In the genomic region with DNA sequence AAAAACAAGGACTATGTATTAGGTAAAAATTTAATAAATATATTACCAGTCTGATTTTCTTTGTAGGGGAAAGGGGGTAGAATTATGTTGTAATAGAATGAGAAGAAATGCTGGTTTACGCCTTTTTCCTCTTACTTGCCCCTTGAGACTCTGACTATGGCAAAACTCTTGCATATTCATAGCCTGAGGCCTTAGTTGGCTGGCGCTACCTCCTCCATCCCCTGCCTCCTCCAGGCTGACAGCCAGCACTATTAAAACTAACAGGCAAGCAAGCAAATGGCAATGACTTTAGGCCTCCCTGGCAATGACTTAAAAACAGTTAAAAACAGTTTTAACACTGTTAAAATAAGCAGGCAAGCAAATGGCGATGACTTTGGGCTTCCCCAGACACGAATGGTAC, we compare ENCODE assay signal across 1 cellular context.
TF ChIP-seq lines count a peak whose summit lies in the region.

No MANE protein-coding gene starts in this region.

TF ChIP-seq in GM23338, 12 proteins besides CTCF, POLR2A, EP300 and RAD21:
- TF ChIP-seq STAT1 (IDR thresholded peaks at IDR 0.05; ENCODE audit: unreplicated experiment) (no peak), ZNF331 (CRISPR knock-in tag; IDR thresholded peaks at IDR 0.05; ENCODE audit: low read depth) (no peak), POLR2AphosphoS5 (IDR thresholded peaks at IDR 0.05; ENCODE audit: low read depth) (no peak), JUNB (IDR thresholded peaks at IDR 0.05; ENCODE audit: unreplicated experiment) (no peak), ZNF114 (CRISPR knock-in tag; IDR thresholded peaks at IDR 0.05) (no peak), CREB1 (CRISPR knock-in tag; IDR thresholded peaks at IDR 0.05; ENCODE audit: low read depth) (no peak), EZH2phosphoT487 (IDR thresholded peaks at IDR 0.05; ENCODE audit: unreplicated experiment) (no peak)
- TF ChIP-seq, protein P1, sequence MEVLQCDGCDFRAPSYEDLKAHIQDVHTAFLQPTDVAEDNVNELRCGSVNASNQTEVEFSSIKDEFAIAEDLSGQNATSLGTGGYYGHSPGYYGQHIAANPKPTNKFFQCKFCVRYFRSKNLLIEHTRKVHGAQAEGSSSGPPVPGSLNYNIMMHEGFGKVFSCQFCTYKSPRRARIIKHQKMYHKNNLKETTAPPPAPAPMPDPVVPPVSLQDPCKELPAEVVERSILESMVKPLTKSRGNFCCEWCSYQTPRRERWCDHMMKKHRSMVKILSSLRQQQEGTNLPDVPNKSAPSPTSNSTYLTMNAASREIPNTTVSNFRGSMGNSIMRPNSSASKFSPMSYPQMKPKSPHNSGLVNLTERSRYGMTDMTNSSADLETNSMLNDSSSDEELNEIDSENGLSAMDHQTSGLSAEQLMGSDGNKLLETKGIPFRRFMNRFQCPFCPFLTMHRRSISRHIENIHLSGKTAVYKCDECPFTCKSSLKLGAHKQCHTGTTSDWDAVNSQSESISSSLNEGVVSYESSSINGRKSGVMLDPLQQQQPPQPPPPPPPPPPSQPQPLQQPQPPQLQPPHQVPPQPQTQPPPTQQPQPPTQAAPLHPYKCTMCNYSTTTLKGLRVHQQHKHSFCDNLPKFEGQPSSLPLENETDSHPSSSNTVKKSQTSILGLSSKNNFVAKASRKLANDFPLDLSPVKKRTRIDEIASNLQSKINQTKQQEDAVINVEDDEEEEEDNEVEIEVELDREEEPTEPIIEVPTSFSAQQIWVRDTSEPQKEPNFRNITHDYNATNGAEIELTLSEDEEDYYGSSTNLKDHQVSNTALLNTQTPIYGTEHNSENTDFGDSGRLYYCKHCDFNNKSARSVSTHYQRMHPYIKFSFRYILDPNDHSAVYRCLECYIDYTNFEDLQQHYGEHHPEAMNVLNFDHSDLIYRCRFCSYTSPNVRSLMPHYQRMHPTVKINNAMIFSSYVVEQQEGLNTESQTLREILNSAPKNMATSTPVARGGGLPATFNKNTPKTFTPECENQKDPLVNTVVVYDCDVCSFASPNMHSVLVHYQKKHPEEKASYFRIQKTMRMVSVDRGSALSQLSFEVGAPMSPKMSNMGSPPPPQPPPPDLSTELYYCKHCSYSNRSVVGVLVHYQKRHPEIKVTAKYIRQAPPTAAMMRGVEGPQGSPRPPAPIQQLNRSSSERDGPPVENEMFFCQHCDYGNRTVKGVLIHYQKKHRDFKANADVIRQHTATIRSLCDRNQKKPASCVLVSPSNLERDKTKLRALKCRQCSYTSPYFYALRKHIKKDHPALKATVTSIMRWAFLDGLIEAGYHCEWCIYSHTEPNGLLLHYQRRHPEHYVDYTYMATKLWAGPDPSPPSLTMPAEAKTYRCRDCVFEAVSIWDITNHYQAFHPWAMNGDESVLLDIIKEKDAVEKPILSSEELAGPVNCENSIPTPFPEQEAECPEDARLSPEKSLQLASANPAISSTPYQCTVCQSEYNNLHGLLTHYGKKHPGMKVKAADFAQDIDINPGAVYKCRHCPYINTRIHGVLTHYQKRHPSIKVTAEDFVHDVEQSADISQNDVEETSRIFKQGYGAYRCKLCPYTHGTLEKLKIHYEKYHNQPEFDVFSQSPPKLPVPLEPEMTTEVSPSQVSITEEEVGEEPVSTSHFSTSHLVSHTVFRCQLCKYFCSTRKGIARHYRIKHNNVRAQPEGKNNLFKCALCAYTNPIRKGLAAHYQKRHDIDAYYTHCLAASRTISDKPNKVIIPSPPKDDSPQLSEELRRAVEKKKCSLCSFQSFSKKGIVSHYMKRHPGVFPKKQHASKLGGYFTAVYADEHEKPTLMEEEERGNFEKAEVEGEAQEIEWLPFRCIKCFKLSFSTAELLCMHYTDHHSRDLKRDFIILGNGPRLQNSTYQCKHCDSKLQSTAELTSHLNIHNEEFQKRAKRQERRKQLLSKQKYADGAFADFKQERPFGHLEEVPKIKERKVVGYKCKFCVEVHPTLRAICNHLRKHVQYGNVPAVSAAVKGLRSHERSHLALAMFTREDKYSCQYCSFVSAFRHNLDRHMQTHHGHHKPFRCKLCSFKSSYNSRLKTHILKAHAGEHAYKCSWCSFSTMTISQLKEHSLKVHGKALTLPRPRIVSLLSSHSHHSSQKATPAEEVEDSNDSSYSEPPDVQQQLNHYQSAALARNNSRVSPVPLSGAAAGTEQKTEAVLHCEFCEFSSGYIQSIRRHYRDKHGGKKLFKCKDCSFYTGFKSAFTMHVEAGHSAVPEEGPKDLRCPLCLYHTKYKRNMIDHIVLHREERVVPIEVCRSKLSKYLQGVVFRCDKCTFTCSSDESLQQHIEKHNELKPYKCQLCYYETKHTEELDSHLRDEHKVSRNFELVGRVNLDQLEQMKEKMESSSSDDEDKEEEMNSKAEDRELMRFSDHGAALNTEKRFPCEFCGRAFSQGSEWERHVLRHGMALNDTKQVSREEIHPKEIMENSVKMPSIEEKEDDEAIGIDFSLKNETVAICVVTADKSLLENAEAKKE (CRISPR knock-in tag; IDR thresholded peaks at IDR 0.05): no peak
- TF ChIP-seq, protein P2, sequence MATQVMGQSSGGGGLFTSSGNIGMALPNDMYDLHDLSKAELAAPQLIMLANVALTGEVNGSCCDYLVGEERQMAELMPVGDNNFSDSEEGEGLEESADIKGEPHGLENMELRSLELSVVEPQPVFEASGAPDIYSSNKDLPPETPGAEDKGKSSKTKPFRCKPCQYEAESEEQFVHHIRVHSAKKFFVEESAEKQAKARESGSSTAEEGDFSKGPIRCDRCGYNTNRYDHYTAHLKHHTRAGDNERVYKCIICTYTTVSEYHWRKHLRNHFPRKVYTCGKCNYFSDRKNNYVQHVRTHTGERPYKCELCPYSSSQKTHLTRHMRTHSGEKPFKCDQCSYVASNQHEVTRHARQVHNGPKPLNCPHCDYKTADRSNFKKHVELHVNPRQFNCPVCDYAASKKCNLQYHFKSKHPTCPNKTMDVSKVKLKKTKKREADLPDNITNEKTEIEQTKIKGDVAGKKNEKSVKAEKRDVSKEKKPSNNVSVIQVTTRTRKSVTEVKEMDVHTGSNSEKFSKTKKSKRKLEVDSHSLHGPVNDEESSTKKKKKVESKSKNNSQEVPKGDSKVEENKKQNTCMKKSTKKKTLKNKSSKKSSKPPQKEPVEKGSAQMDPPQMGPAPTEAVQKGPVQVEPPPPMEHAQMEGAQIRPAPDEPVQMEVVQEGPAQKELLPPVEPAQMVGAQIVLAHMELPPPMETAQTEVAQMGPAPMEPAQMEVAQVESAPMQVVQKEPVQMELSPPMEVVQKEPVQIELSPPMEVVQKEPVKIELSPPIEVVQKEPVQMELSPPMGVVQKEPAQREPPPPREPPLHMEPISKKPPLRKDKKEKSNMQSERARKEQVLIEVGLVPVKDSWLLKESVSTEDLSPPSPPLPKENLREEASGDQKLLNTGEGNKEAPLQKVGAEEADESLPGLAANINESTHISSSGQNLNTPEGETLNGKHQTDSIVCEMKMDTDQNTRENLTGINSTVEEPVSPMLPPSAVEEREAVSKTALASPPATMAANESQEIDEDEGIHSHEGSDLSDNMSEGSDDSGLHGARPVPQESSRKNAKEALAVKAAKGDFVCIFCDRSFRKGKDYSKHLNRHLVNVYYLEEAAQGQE (IDR thresholded peaks at IDR 0.05; ENCODE audit: unreplicated experiment): no peak
